In the genomic region with DNA sequence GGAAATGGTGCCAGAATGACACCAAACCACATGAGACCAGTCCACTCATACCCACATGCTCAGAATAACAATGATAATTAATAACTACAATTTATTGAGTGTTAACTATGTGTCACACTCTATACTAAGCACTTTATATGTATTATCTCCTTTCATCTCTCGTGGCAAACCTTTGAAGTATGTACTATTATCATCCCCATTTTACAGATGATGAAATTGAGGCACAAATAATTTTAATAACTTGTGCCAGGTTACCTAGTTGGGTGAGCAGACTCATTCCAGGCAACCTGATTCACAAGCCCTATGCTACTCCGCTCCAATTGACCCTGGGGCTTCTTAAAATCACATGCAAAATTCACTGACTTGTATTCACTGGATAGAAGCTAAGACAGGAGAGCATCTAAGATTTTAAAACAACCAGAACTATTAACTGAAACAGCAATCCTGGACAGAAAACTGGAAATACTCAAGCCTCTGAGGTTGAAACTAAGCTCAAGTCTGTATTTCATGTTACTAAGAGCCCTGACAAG, we compare ENCODE assay signal across 19 cellular contexts. TPM values are rescaled to one million over a fixed set of nuclear protein-coding genes. Genes with fewer than 3 reads are reported as not detected.
A peak's percentile ranks its signal among the peaks of the same experiment; 100 is the strongest.
DNase-seq lines count a peak whose midpoint lies in the region; ATAC-seq and TF ChIP-seq lines count a peak whose summit lies in the region.
"Had no signal": no experiment of that assay in that cellular context is flagged by ENCODE, and none has a peak within 500 bp of the region (broad histone marks: within the 10 kb centered on the region; RNA-seq: fewer than 3 reads in every experiment).

No MANE protein-coding gene starts in this region.

- DNase-seq in GM06990 (ENCODE audit: extremely low read depth, insufficient read length) = no peak
- no peak for DNase-seq in progenitor cell of endocrine pancreas (ENCODE audit: low spot score, unreplicated experiment)
- DNase-seq in effector memory CD8-positive, alpha-beta T cell = no peak
- no peak for DNase-seq in epidermal melanocyte (ENCODE audit: insufficient read length, low spot score)
- no peak for DNase-seq in globus pallidus (ENCODE audit: low spot score)
- DNase-seq: activated CD4-positive, CD25-positive, alpha-beta regulatory T cell; activated naive CD4-positive, alpha-beta T cell treated with Interleukin-2 at 50 U/mL for 16 hours; AML-193; DMS 273 treated with DMSO at 0.1 percent for 48 hours; left ventricle myocardium superior; MG63; NCI-H2029; NCI-H524 treated with DMSO at 0.1 percent for 48 hours; psoas muscle had no signal

- H3K27me3 Mint-ChIP-seq in progenitor cell of endocrine pancreas = no peaks in the 10 kb centered on the region
- no peaks in the 10 kb centered on the region for H3K27me3 Mint-ChIP-seq in effector memory CD8-positive, alpha-beta T cell
- H3K27me3 Mint-ChIP-seq: activated CD8-positive, alpha-beta memory T cell treated with anti-CD3 and anti-CD28 coated beads, Interleukin-2, amount 10 ng/mL, durations not matched to agents 7 days and 5 days had no signal

- TF ChIP-seq CTCF in GM06990 (IDR thresholded peaks at IDR 0.05; ENCODE audit: insufficient read depth, low read length, poor library complexity, severe bottlenecking) (no peak), OCI-LY3 (IDR thresholded peaks at IDR 0.05; ENCODE audit: low read depth, low read length) (no peak), progenitor cell of endocrine pancreas (IDR thresholded peaks at IDR 0.05; ENCODE audit: unreplicated experiment) (no peak)

- H3K36me3 ChIP-seq in GM06990 (ENCODE audit: control insufficient read depth, insufficient read depth, low read length) (no peaks in the 10 kb centered on the region; the same call in 1 of the 2 replicates), OCI-LY3 (replicated peaks; ENCODE audit: low read depth, low read length) (peaks cover 12% of the 10 kb centered on the region), endocrine pancreas (ENCODE audit: control insufficient read depth, insufficient read depth, low read length) (no peaks in the 10 kb centered on the region)
- H3K36me3 ChIP-seq: MG63 had no signal

- H4K20me1 ChIP-seq in OCI-LY3 (ENCODE audit: insufficient read depth, low read length) = peaks cover 27% of the 10 kb centered on the region

- peak overlapping the region; percentile 98 for H3K4me3 ChIP-seq in GM06990 (replicated peaks; ENCODE audit: low read depth, low read length)
- peak overlapping the region; percentile 98 for H3K4me3 ChIP-seq in OCI-LY3 (ENCODE audit: low read length)
- H3K4me3 ChIP-seq in endocrine pancreas (ENCODE audit: control insufficient read depth, insufficient read depth, low read length) = peak overlapping the region; percentile 84
- H3K4me3 ChIP-seq: MG63, psoas muscle had no signal

- no peak for ATAC-seq in GM19328 (IDR thresholded peaks at IDR 0.05; ENCODE audit: unreplicated experiment)
- no peak for ATAC-seq in effector memory CD8-positive, alpha-beta T cell (replicated peaks)
- ATAC-seq: activated CD8-positive, alpha-beta memory T cell treated with anti-CD3 and anti-CD28 coated beads, Interleukin-2, amount 10 ng/mL, durations not matched to agents 7 days and 5 days; left ventricle myocardium superior; psoas muscle had no signal

- H3K4me1 Mint-ChIP-seq in progenitor cell of endocrine pancreas (ENCODE audit: low read depth) = peaks cover 8% of the 10 kb centered on the region
- peaks cover 37 to 44% of the 10 kb centered on the region in 2 donors for H3K4me1 Mint-ChIP-seq in effector memory CD8-positive, alpha-beta T cell (ENCODE audit: low read depth in 2 of 2)

- peak overlapping the region; percentile 95 for H3K4me2 ChIP-seq in OCI-LY3 (ENCODE audit: low read length)

- no peaks in the 10 kb centered on the region for H3K27me3 ChIP-seq in GM06990 (replicated peaks; ENCODE audit: control insufficient read depth, insufficient read depth, low read length)
- no peaks in the 10 kb centered on the region for H3K27me3 ChIP-seq in OCI-LY3 (ENCODE audit: low read depth, low read length)
- no peaks in the 10 kb centered on the region for H3K27me3 ChIP-seq in endocrine pancreas (ENCODE audit: control insufficient read depth, insufficient read depth, low read length)
- H3K27me3 ChIP-seq: MG63 had no signal

- no peaks in the 10 kb centered on the region for H3K9me3 ChIP-seq in OCI-LY3 (ENCODE audit: insufficient read depth, low read length)
- no peaks in the 10 kb centered on the region for H3K9me3 ChIP-seq in endocrine pancreas (ENCODE audit: control insufficient read depth, low read length)
- H3K9me3 ChIP-seq: MG63, psoas muscle had no signal

- H3K36me3 Mint-ChIP-seq in progenitor cell of endocrine pancreas (ENCODE audit: insufficient read depth) = peaks cover 1% of the 10 kb centered on the region
- peaks cover 4% of the 10 kb centered on the region for H3K36me3 Mint-ChIP-seq in effector memory CD8-positive, alpha-beta T cell (ENCODE audit: insufficient read depth)

- peak overlapping the region; percentile 28 for H3K4me3 Mint-ChIP-seq in progenitor cell of endocrine pancreas (ENCODE audit: low read depth)
- peak overlapping the region in 1 of 2 donors; percentile 89 for H3K4me3 Mint-ChIP-seq in effector memory CD8-positive, alpha-beta T cell

- no peaks in the 10 kb centered on the region for H3K9me3 Mint-ChIP-seq in progenitor cell of endocrine pancreas (ENCODE audit: low read depth)
- no peaks in the 10 kb centered on the region for H3K9me3 Mint-ChIP-seq in effector memory CD8-positive, alpha-beta T cell
- H3K9me3 Mint-ChIP-seq: brain had no signal

- no peak overlapping the region for H3K27ac Mint-ChIP-seq in progenitor cell of endocrine pancreas
- no peak overlapping the region for H3K27ac Mint-ChIP-seq in effector memory CD8-positive, alpha-beta T cell
- H3K27ac Mint-ChIP-seq: activated CD8-positive, alpha-beta memory T cell treated with anti-CD3 and anti-CD28 coated beads, Interleukin-2, amount 10 ng/mL, durations not matched to agents 7 days and 5 days had no signal

- H2AFZ ChIP-seq in OCI-LY3 (ENCODE audit: low read depth, low read length) = no peak overlapping the region

- peaks cover 81% of the 10 kb centered on the region for H3K79me2 ChIP-seq in OCI-LY3 (ENCODE audit: low read length)

- peak overlapping the region; percentile 85 for H3K27ac ChIP-seq in OCI-LY3 (ENCODE audit: low read length)
- H3K27ac ChIP-seq: psoas muscle had no signal

- H3K9ac ChIP-seq in OCI-LY3 (ENCODE audit: low read length) (peak overlapping the region; percentile 97), endocrine pancreas (ENCODE audit: control insufficient read depth, insufficient read depth, low read length) (no peak overlapping the region)

- H3K4me1 ChIP-seq in OCI-LY3 (ENCODE audit: low read length) = peaks cover 57% of the 10 kb centered on the region
- peaks cover 11% of the 10 kb centered on the region for H3K4me1 ChIP-seq in endocrine pancreas (ENCODE audit: control insufficient read depth, insufficient read depth, low read length)
- H3K4me1 ChIP-seq: psoas muscle had no signal

RNA-seq across cellular contexts. Expression of gene MREG, which starts 2.0 kb away (rescaled TPM):
- total RNA-seq in progenitor cell of endocrine pancreas = 22.8 and 26.8 TPM in 2 replicates
